In the genomic region with DNA sequence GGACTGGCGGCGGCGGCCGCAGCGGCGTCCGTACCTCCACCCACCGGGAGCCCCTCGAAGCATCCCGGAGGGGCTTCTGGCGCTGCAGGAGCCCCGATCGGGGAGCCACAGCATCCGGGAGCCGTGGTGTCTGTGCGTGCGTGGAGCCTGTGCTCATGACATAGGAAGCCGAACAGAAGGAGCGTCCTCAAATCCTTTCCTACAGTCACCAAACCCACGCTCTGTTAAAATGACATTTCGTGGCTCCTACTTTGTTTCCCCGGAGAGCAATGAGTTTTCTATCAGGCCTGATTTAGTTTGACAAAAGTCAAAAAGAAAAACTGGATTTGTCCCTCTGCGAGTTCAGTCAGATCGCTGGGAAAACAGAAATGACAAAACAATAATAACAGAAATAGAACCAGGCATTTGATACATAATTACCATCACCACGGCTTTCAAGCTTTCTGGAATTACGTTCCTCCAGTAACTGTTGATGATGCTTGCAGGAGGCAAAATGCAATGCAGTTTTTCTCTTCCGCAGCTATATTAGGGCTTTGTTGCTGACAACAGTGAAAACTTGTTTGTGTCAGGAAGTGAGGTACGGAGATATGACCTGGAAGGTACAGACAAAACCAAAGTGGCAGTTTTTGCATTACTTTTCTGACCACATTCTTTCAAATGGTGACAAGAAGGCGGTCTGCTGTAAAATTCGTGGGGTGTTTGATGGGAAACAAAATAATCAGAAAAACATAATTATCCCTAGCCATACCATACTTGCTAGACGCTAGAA, we compare ENCODE assay signal across 1 cellular context.
TF ChIP-seq lines count a peak whose summit lies in the region.

No MANE protein-coding gene starts in this region.

TF ChIP-seq in HCT116, 20 proteins besides CTCF, POLR2A, EP300 and RAD21:
- TF ChIP-seq, protein P1, sequence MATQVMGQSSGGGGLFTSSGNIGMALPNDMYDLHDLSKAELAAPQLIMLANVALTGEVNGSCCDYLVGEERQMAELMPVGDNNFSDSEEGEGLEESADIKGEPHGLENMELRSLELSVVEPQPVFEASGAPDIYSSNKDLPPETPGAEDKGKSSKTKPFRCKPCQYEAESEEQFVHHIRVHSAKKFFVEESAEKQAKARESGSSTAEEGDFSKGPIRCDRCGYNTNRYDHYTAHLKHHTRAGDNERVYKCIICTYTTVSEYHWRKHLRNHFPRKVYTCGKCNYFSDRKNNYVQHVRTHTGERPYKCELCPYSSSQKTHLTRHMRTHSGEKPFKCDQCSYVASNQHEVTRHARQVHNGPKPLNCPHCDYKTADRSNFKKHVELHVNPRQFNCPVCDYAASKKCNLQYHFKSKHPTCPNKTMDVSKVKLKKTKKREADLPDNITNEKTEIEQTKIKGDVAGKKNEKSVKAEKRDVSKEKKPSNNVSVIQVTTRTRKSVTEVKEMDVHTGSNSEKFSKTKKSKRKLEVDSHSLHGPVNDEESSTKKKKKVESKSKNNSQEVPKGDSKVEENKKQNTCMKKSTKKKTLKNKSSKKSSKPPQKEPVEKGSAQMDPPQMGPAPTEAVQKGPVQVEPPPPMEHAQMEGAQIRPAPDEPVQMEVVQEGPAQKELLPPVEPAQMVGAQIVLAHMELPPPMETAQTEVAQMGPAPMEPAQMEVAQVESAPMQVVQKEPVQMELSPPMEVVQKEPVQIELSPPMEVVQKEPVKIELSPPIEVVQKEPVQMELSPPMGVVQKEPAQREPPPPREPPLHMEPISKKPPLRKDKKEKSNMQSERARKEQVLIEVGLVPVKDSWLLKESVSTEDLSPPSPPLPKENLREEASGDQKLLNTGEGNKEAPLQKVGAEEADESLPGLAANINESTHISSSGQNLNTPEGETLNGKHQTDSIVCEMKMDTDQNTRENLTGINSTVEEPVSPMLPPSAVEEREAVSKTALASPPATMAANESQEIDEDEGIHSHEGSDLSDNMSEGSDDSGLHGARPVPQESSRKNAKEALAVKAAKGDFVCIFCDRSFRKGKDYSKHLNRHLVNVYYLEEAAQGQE (IDR thresholded peaks at IDR 0.05; ENCODE audit: low read depth), result no peak
- TF ChIP-seq JUND (IDR thresholded peaks at IDR 0.05), result no peak
- no peak for TF ChIP-seq SIN3A (IDR thresholded peaks at IDR 0.05; ENCODE audit: low read depth)
- TF ChIP-seq, protein P2, sequence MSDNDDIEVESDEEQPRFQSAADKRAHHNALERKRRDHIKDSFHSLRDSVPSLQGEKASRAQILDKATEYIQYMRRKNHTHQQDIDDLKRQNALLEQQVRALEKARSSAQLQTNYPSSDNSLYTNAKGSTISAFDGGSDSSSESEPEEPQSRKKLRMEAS (IDR thresholded peaks at IDR 0.05), result no peak
- TF ChIP-seq EZH2 (IDR thresholded peaks at IDR 0.05), result no peak
- TF ChIP-seq FOSL1 (IDR thresholded peaks at IDR 0.05; ENCODE audit: low read depth), result no peak
- TF ChIP-seq TCF7L2 (IDR thresholded peaks at IDR 0.05; ENCODE audit: borderline replicate concordance, extremely low read depth, insufficient read depth, insufficient read length), result no peak
- no peak for TF ChIP-seq ZNF274 (IDR thresholded peaks at IDR 0.05; ENCODE audit: low read depth, low read length)
- TF ChIP-seq POLR2AphosphoS5 (IDR thresholded peaks at IDR 0.05; ENCODE audit: low read depth, low read length), result no peak
- TF ChIP-seq EZH2phosphoT487 (IDR thresholded peaks at IDR 0.05; ENCODE audit: borderline replicate concordance), result no peak
- no peak for TF ChIP-seq SRF (IDR thresholded peaks at IDR 0.05; ENCODE audit: low read depth)
- no peak for TF ChIP-seq ZFX (IDR thresholded peaks at IDR 0.05)
- TF ChIP-seq, protein P3, sequence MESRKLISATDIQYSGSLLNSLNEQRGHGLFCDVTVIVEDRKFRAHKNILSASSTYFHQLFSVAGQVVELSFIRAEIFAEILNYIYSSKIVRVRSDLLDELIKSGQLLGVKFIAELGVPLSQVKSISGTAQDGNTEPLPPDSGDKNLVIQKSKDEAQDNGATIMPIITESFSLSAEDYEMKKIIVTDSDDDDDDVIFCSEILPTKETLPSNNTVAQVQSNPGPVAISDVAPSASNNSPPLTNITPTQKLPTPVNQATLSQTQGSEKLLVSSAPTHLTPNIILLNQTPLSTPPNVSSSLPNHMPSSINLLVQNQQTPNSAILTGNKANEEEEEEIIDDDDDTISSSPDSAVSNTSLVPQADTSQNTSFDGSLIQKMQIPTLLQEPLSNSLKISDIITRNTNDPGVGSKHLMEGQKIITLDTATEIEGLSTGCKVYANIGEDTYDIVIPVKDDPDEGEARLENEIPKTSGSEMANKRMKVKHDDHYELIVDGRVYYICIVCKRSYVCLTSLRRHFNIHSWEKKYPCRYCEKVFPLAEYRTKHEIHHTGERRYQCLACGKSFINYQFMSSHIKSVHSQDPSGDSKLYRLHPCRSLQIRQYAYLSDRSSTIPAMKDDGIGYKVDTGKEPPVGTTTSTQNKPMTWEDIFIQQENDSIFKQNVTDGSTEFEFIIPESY (IDR thresholded peaks at IDR 0.05; ENCODE audit: extremely low read depth, insufficient replicate concordance, low read length), result no peak
